Comparison of ENCODE assay signal across 1 cellular context in the genomic region with DNA sequence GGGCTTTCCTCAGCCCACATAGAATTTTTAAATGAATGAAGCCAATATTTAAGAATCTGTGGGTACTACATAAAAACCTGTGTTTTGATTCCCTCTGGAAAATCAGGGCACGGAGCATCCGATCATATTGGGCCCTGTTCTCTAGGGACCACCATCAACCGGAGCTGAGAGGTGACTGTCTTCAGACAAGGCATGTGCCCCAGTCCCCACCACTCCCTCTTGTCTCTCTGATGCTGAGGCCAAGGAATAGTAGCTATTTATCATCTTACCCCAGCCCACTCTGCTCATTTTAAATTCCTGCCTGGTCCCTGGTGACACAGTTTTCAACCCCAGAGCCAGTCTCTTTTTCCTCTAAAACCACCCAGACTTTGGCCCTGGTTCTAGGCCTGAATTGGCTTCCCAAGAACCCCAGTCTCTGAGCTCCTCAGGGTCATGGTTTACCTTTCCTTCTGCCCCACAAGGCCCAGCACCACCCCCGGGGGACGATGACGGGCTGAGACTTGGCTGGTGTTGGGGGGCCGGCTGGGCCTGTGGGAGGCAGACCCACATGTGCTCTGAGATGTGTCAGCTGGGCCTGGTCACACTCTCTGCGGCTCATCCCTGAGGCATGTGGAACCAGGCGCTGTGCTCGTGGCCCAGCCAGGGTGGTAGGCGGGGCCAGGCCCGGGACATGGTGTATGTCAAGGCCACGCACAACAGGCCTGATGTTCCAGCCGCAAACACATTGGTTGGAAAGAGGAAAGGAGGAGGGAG.
TF ChIP-seq lines count a peak whose summit lies in the region.

No MANE protein-coding gene starts in this region.

TF ChIP-seq in HepG2, 621 proteins besides CTCF, POLR2A, EP300 and RAD21 (continued from another document and continues in another):
- TF ChIP-seq, protein P1, sequence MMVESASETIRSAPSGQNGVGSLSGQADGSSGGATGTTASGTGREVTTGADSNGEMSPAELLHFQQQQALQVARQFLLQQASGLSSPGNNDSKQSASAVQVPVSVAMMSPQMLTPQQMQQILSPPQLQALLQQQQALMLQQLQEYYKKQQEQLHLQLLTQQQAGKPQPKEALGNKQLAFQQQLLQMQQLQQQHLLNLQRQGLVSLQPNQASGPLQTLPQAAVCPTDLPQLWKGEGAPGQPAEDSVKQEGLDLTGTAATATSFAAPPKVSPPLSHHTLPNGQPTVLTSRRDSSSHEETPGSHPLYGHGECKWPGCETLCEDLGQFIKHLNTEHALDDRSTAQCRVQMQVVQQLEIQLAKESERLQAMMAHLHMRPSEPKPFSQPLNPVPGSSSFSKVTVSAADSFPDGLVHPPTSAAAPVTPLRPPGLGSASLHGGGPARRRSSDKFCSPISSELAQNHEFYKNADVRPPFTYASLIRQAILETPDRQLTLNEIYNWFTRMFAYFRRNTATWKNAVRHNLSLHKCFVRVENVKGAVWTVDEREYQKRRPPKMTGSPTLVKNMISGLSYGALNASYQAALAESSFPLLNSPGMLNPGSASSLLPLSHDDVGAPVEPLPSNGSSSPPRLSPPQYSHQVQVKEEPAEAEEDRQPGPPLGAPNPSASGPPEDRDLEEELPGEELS (CRISPR knock-in tag; IDR thresholded peaks at IDR 0.05) = peak; percentile 76
- TF ChIP-seq ZNF674 (CRISPR knock-in tag; IDR thresholded peaks at IDR 0.05; ENCODE audit: low read depth) (peak; percentile 71; the same call in 1 of the 2 replicates), ZNF510 (CRISPR knock-in tag; IDR thresholded peaks at IDR 0.05; ENCODE audit: low read depth) (peak; percentile 93; the same call in 1 of the 2 replicates), ZNF672 (CRISPR knock-in tag; IDR thresholded peaks at IDR 0.05) (no peak), ZSCAN12 (CRISPR knock-in tag; IDR thresholded peaks at IDR 0.05) (peak; percentile 99), HIVEP1 (CRISPR knock-in tag; IDR thresholded peaks at IDR 0.05) (peak; percentile 96), ISL2 (CRISPR knock-in tag; IDR thresholded peaks at IDR 0.05) (peak; percentile 59), NFRKB (IDR thresholded peaks at IDR 0.05) (no peak), RNF2 (conservative IDR thresholded peaks at IDR 0.05; ENCODE audit: low read depth) (peak; percentile 100), ZNF598 (CRISPR knock-in tag; IDR thresholded peaks at IDR 0.05; ENCODE audit: borderline replicate concordance) (peak; percentile 95; the same call in 1 of the 2 replicates), ATF7-NPFF (CRISPR knock-in tag; IDR thresholded peaks at IDR 0.05; ENCODE audit: low read depth) (peak; percentile 99), AKAP8 (CRISPR knock-in tag; IDR thresholded peaks at IDR 0.05) (peak; percentile 95), GATAD2A (CRISPR knock-in tag; IDR thresholded peaks at IDR 0.05) (peak; percentile 94), FOXA3 (CRISPR knock-in tag; IDR thresholded peaks at IDR 0.05) (peak; percentile 92), SP5 (CRISPR knock-in tag; IDR thresholded peaks at IDR 0.05; ENCODE audit: borderline replicate concordance, low read depth) (peak; percentile 100), ATM (IDR thresholded peaks at IDR 0.05; ENCODE audit: borderline replicate concordance) (no peak), MAFF (IDR thresholded peaks at IDR 0.05; ENCODE audit: low read depth, low read length) (no peak; the same call in 1 of the 2 replicates), U2AF1 (optimal IDR thresholded peaks at IDR 0.05; ENCODE audit: low read depth, low read length) (peak; percentile 18), ZNF713 (CRISPR knock-in tag; IDR thresholded peaks at IDR 0.05) (peak; percentile 99; the same call in 1 of the 2 replicates), ZNF572 (CRISPR knock-in tag; IDR thresholded peaks at IDR 0.05) (peak; percentile 96), ZNF879 (CRISPR knock-in tag; IDR thresholded peaks at IDR 0.05) (peak; percentile 99)
- TF ChIP-seq, protein P2, sequence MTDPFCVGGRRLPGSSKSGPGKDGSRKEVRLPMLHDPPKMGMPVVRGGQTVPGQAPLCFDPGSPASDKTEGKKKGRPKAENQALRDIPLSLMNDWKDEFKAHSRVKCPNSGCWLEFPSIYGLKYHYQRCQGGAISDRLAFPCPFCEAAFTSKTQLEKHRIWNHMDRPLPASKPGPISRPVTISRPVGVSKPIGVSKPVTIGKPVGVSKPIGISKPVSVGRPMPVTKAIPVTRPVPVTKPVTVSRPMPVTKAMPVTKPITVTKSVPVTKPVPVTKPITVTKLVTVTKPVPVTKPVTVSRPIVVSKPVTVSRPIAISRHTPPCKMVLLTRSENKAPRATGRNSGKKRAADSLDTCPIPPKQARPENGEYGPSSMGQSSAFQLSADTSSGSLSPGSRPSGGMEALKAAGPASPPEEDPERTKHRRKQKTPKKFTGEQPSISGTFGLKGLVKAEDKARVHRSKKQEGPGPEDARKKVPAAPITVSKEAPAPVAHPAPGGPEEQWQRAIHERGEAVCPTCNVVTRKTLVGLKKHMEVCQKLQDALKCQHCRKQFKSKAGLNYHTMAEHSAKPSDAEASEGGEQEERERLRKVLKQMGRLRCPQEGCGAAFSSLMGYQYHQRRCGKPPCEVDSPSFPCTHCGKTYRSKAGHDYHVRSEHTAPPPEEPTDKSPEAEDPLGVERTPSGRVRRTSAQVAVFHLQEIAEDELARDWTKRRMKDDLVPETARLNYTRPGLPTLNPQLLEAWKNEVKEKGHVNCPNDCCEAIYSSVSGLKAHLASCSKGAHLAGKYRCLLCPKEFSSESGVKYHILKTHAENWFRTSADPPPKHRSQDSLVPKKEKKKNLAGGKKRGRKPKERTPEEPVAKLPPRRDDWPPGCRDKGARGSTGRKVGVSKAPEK (CRISPR knock-in tag; IDR thresholded peaks at IDR 0.05; ENCODE audit: borderline replicate concordance) = no peak
- TF ChIP-seq, protein P3, sequence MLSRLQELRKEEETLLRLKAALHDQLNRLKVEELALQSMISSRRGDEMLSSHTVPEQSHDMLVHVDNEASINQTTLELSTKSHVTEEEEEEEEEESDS (CRISPR knock-in tag; IDR thresholded peaks at IDR 0.05; ENCODE audit: borderline replicate concordance) = peak; percentile 94; the same call in 1 of the 2 replicates
- TF ChIP-seq, protein P4, sequence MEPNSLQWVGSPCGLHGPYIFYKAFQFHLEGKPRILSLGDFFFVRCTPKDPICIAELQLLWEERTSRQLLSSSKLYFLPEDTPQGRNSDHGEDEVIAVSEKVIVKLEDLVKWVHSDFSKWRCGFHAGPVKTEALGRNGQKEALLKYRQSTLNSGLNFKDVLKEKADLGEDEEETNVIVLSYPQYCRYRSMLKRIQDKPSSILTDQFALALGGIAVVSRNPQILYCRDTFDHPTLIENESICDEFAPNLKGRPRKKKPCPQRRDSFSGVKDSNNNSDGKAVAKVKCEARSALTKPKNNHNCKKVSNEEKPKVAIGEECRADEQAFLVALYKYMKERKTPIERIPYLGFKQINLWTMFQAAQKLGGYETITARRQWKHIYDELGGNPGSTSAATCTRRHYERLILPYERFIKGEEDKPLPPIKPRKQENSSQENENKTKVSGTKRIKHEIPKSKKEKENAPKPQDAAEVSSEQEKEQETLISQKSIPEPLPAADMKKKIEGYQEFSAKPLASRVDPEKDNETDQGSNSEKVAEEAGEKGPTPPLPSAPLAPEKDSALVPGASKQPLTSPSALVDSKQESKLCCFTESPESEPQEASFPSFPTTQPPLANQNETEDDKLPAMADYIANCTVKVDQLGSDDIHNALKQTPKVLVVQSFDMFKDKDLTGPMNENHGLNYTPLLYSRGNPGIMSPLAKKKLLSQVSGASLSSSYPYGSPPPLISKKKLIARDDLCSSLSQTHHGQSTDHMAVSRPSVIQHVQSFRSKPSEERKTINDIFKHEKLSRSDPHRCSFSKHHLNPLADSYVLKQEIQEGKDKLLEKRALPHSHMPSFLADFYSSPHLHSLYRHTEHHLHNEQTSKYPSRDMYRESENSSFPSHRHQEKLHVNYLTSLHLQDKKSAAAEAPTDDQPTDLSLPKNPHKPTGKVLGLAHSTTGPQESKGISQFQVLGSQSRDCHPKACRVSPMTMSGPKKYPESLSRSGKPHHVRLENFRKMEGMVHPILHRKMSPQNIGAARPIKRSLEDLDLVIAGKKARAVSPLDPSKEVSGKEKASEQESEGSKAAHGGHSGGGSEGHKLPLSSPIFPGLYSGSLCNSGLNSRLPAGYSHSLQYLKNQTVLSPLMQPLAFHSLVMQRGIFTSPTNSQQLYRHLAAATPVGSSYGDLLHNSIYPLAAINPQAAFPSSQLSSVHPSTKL (CRISPR knock-in tag; IDR thresholded peaks at IDR 0.05) = peak; percentile 96
- TF ChIP-seq, protein P5, sequence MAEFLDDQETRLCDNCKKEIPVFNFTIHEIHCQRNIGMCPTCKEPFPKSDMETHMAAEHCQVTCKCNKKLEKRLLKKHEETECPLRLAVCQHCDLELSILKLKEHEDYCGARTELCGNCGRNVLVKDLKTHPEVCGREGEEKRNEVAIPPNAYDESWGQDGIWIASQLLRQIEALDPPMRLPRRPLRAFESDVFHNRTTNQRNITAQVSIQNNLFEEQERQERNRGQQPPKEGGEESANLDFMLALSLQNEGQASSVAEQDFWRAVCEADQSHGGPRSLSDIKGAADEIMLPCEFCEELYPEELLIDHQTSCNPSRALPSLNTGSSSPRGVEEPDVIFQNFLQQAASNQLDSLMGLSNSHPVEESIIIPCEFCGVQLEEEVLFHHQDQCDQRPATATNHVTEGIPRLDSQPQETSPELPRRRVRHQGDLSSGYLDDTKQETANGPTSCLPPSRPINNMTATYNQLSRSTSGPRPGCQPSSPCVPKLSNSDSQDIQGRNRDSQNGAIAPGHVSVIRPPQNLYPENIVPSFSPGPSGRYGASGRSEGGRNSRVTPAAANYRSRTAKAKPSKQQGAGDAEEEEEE (CRISPR knock-in tag; IDR thresholded peaks at IDR 0.05; ENCODE audit: borderline replicate concordance) = peak; percentile 100
- TF ChIP-seq, protein P6, sequence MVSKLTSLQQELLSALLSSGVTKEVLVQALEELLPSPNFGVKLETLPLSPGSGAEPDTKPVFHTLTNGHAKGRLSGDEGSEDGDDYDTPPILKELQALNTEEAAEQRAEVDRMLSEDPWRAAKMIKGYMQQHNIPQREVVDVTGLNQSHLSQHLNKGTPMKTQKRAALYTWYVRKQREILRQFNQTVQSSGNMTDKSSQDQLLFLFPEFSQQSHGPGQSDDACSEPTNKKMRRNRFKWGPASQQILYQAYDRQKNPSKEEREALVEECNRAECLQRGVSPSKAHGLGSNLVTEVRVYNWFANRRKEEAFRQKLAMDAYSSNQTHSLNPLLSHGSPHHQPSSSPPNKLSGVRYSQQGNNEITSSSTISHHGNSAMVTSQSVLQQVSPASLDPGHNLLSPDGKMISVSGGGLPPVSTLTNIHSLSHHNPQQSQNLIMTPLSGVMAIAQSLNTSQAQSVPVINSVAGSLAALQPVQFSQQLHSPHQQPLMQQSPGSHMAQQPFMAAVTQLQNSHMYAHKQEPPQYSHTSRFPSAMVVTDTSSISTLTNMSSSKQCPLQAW (CRISPR knock-in tag; IDR thresholded peaks at IDR 0.05) = peak; percentile 97
- TF ChIP-seq, protein P7, sequence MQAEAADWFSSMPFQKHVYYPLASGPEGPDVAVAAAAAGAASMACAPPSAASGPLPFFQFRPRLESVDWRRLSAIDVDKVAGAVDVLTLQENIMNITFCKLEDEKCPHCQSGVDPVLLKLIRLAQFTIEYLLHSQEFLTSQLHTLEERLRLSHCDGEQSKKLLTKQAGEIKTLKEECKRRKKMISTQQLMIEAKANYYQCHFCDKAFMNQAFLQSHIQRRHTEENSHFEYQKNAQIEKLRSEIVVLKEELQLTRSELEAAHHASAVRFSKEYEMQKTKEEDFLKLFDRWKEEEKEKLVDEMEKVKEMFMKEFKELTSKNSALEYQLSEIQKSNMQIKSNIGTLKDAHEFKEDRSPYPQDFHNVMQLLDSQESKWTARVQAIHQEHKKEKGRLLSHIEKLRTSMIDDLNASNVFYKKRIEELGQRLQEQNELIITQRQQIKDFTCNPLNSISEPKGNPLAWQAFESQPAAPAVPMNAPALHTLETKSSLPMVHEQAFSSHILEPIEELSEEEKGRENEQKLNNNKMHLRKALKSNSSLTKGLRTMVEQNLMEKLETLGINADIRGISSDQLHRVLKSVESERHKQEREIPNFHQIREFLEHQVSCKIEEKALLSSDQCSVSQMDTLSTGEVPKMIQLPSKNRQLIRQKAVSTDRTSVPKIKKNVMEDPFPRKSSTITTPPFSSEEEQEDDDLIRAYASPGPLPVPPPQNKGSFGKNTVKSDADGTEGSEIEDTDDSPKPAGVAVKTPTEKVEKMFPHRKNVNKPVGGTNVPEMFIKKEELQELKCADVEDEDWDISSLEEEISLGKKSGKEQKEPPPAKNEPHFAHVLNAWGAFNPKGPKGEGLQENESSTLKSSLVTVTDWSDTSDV (CRISPR knock-in tag; IDR thresholded peaks at IDR 0.05) = peak; percentile 96; the same call in 1 of the 2 replicates
- TF ChIP-seq, protein P8, sequence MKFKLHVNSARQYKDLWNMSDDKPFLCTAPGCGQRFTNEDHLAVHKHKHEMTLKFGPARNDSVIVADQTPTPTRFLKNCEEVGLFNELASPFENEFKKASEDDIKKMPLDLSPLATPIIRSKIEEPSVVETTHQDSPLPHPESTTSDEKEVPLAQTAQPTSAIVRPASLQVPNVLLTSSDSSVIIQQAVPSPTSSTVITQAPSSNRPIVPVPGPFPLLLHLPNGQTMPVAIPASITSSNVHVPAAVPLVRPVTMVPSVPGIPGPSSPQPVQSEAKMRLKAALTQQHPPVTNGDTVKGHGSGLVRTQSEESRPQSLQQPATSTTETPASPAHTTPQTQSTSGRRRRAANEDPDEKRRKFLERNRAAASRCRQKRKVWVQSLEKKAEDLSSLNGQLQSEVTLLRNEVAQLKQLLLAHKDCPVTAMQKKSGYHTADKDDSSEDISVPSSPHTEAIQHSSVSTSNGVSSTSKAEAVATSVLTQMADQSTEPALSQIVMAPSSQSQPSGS (CRISPR knock-in tag; IDR thresholded peaks at IDR 0.05) = peak; percentile 87; the same call in 1 of the 2 replicates
- TF ChIP-seq, protein P9, sequence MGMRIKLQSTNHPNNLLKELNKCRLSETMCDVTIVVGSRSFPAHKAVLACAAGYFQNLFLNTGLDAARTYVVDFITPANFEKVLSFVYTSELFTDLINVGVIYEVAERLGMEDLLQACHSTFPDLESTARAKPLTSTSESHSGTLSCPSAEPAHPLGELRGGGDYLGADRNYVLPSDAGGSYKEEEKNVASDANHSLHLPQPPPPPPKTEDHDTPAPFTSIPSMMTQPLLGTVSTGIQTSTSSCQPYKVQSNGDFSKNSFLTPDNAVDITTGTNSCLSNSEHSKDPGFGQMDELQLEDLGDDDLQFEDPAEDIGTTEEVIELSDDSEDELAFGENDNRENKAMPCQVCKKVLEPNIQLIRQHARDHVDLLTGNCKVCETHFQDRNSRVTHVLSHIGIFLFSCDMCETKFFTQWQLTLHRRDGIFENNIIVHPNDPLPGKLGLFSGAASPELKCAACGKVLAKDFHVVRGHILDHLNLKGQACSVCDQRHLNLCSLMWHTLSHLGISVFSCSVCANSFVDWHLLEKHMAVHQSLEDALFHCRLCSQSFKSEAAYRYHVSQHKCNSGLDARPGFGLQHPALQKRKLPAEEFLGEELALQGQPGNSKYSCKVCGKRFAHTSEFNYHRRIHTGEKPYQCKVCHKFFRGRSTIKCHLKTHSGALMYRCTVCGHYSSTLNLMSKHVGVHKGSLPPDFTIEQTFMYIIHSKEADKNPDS (CRISPR knock-in tag; IDR thresholded peaks at IDR 0.05) = peak; percentile 95; the same call in 1 of the 2 replicates
